In genomic region chr1:100023482-100023881, GRCh38 we compare ENCODE assay signal across 32 cellular contexts.
"Had no signal": no experiment of that assay in that cellular context is flagged by ENCODE, and none has a peak within 500 bp of the region (broad histone marks: within the 10 kb centered on the region; RNA-seq: fewer than 3 reads in every experiment).

No MANE protein-coding gene starts in this region.

- H3K4me1 ChIP-seq: ascending aorta, breast epithelium, esophagus muscularis mucosa, foreskin keratinocyte, gastrocnemius medialis had no signal

- H3K27ac ChIP-seq: ascending aorta, breast epithelium, cardiac muscle cell, coronary artery, dorsolateral prefrontal cortex, esophagus muscularis mucosa, foreskin keratinocyte, gastrocnemius medialis, VCaP had no signal

- ATAC-seq: activated naive CD4-positive, alpha-beta T cell treated with anti-CD3 and anti-CD28 coated beads, Interleukin-2, amount 50 U/mL, for 72 hours; activated T-cell treated with anti-CD3 and anti-CD28 coated beads, Interleukin-2, amount 50 U/mL, for 72 hours; foreskin keratinocyte; gastrocnemius medialis; WTC11 had no signal

- H3K27ac Mint-ChIP-seq: activated CD4-positive, alpha-beta memory T cell treated with anti-CD3 and anti-CD28 coated beads, Interleukin-2, amount 10 ng/mL, durations not matched to agents 7 days and 5 days; activated CD4-positive, alpha-beta T cell treated with anti-CD3 and anti-CD28 coated beads, Interleukin-2, amount 10 ng/mL, durations not matched to agents 7 days and 5 days; activated naive CD4-positive, alpha-beta T cell treated with anti-CD3 and anti-CD28 coated beads, Interleukin-2, amount 10 ng/mL, durations not matched to agents 7 days and 5 days; activated naive CD4-positive, alpha-beta T cell treated with anti-CD3 and anti-CD28 coated beads, Interleukin-2, amount 50 U/mL, for 72 hours; activated naive CD8-positive, alpha-beta T cell treated with anti-CD3 and anti-CD28 coated beads, Interleukin-2, amount 10 ng/mL, durations not matched to agents 7 days and 5 days; activated T-cell treated with anti-CD3 and anti-CD28 coated beads, Interleukin-2, amount 50 U/mL, for 24 hours; activated T-cell treated with anti-CD3 and anti-CD28 coated beads, Interleukin-2, amount 50 U/mL, for 72 hours; dendritic cell treated with granulocyte-macrophage colony-stimulating factor and Interleukin-4, amounts not matched to agents 40 ng/mL and 50 ng/mL, for 4 days; endodermal cell; WTC11 had no signal

- H3K4me1 Mint-ChIP-seq: brain, endodermal cell, WTC11 had no signal

- H3K36me3 ChIP-seq: ascending aorta, breast epithelium, cardiac muscle cell, gastrocnemius medialis had no signal

- H3K36me3 Mint-ChIP-seq: activated naive CD4-positive, alpha-beta T cell treated with anti-CD3 and anti-CD28 coated beads, Interleukin-2, amount 50 U/mL, for 72 hours; WTC11 had no signal

- DNase-seq: activated CD4-positive, alpha-beta memory T cell treated with anti-CD3 and anti-CD28 coated beads, Interleukin-2, amount 10 ng/mL, durations not matched to agents 7 days and 5 days; activated CD4-positive, alpha-beta T cell treated with anti-CD3 and anti-CD28 coated beads for 1 hour; activated CD4-positive, alpha-beta T cell treated with anti-CD3 and anti-CD28 coated beads for 4 hours; activated CD4-positive, alpha-beta T cell treated with anti-CD3 and anti-CD28 coated beads, Interleukin-2, amount 10 ng/mL, durations not matched to agents 7 days and 5 days; activated CD4-positive, alpha-beta T cell treated with anti-CD3 and anti-CD28 coated beads, Interleukin-2, amount 50 U/mL, for 4 hours; activated CD8-positive, alpha-beta memory T cell treated with anti-CD3 and anti-CD28 coated beads, Interleukin-2, amount 50 U/mL, for 48 hours; activated gamma-delta T cell; activated naive CD4-positive, alpha-beta T cell; activated naive CD4-positive, alpha-beta T cell treated with anti-CD3 and anti-CD28 coated beads, Interleukin-2, amount 10 ng/mL, durations not matched to agents 7 days and 5 days; activated naive CD8-positive, alpha-beta T cell treated with anti-CD3 and anti-CD28 coated beads, Interleukin-2, amount 10 ng/mL, durations not matched to agents 7 days and 5 days; activated T-cell treated with anti-CD3 and anti-CD28 coated beads for 4 hours; activated T-cell treated with anti-CD3 and anti-CD28 coated beads, Interleukin-2, amount 50 U/mL, for 24 hours; activated T-cell treated with anti-CD3 and anti-CD28 coated beads, Interleukin-2, amount 50 U/mL, for 72 hours; dorsolateral prefrontal cortex; effector memory CD4-positive, alpha-beta T cell; endodermal cell; erythroblast; foreskin keratinocyte; gastrocnemius medialis; glutamatergic neuron; T-helper 2 cell had no signal

- H3K27me3 ChIP-seq: ascending aorta, breast epithelium, cardiac muscle cell, dorsolateral prefrontal cortex, esophagus muscularis mucosa, foreskin keratinocyte, gastrocnemius medialis had no signal

- H3K9me3 Mint-ChIP-seq: activated CD4-positive, alpha-beta memory T cell treated with anti-CD3 and anti-CD28 coated beads, Interleukin-2, amount 10 ng/mL, durations not matched to agents 7 days and 5 days; activated CD4-positive, alpha-beta T cell treated with anti-CD3 and anti-CD28 coated beads, Interleukin-2, amount 10 ng/mL, durations not matched to agents 7 days and 5 days; activated naive CD4-positive, alpha-beta T cell treated with anti-CD3 and anti-CD28 coated beads, Interleukin-2, amount 10 ng/mL, durations not matched to agents 7 days and 5 days; activated naive CD4-positive, alpha-beta T cell treated with anti-CD3 and anti-CD28 coated beads, Interleukin-2, amount 50 U/mL, for 72 hours; activated naive CD8-positive, alpha-beta T cell treated with anti-CD3 and anti-CD28 coated beads, Interleukin-2, amount 10 ng/mL, durations not matched to agents 7 days and 5 days; activated T-cell treated with anti-CD3 and anti-CD28 coated beads, Interleukin-2, amount 50 U/mL, for 24 hours; activated T-cell treated with anti-CD3 and anti-CD28 coated beads, Interleukin-2, amount 50 U/mL, for 72 hours; brain; central memory CD8-positive, alpha-beta T cell; dendritic cell treated with granulocyte-macrophage colony-stimulating factor and Interleukin-4, amounts not matched to agents 40 ng/mL and 50 ng/mL, for 4 days; endodermal cell; WTC11 had no signal

- H3K9me3 ChIP-seq: ascending aorta, breast epithelium, esophagus muscularis mucosa, gastrocnemius medialis had no signal

- H3K4me3 ChIP-seq: ascending aorta, breast epithelium, cardiac muscle cell, coronary artery, dorsolateral prefrontal cortex, esophagus muscularis mucosa, gastrocnemius medialis had no signal

- H3K27me3 Mint-ChIP-seq: activated CD4-positive, alpha-beta memory T cell treated with anti-CD3 and anti-CD28 coated beads, Interleukin-2, amount 10 ng/mL, durations not matched to agents 7 days and 5 days; activated CD4-positive, alpha-beta T cell treated with anti-CD3 and anti-CD28 coated beads, Interleukin-2, amount 10 ng/mL, durations not matched to agents 7 days and 5 days; activated naive CD4-positive, alpha-beta T cell treated with anti-CD3 and anti-CD28 coated beads, Interleukin-2, amount 10 ng/mL, durations not matched to agents 7 days and 5 days; activated naive CD8-positive, alpha-beta T cell treated with anti-CD3 and anti-CD28 coated beads, Interleukin-2, amount 10 ng/mL, durations not matched to agents 7 days and 5 days; activated T-cell treated with anti-CD3 and anti-CD28 coated beads, Interleukin-2, amount 50 U/mL, for 24 hours; brain; central memory CD8-positive, alpha-beta T cell; dendritic cell treated with granulocyte-macrophage colony-stimulating factor and Interleukin-4, amounts not matched to agents 40 ng/mL and 50 ng/mL, for 4 days had no signal

- H3K4me3 Mint-ChIP-seq: activated CD4-positive, alpha-beta memory T cell treated with anti-CD3 and anti-CD28 coated beads, Interleukin-2, amount 10 ng/mL, durations not matched to agents 7 days and 5 days; activated CD4-positive, alpha-beta T cell treated with anti-CD3 and anti-CD28 coated beads, Interleukin-2, amount 10 ng/mL, durations not matched to agents 7 days and 5 days; activated naive CD4-positive, alpha-beta T cell treated with anti-CD3 and anti-CD28 coated beads, Interleukin-2, amount 10 ng/mL, durations not matched to agents 7 days and 5 days; activated naive CD8-positive, alpha-beta T cell treated with anti-CD3 and anti-CD28 coated beads, Interleukin-2, amount 10 ng/mL, durations not matched to agents 7 days and 5 days; activated T-cell treated with anti-CD3 and anti-CD28 coated beads, Interleukin-2, amount 50 U/mL, for 24 hours; activated T-cell treated with anti-CD3 and anti-CD28 coated beads, Interleukin-2, amount 50 U/mL, for 72 hours; brain; central memory CD8-positive, alpha-beta T cell; dendritic cell treated with granulocyte-macrophage colony-stimulating factor and Interleukin-4, amounts not matched to agents 40 ng/mL and 50 ng/mL, for 4 days; endodermal cell; WTC11 had no signal
